In genomic region chr3:31995026-31995425, GRCh38 we compare ENCODE assay signal across 2 cellular contexts. TPM values are rescaled to one million over a fixed set of nuclear protein-coding genes. Genes with fewer than 3 reads are reported as not detected.
"Had no signal": no experiment of that assay in that cellular context is flagged by ENCODE, and none has a peak within 500 bp of the region (broad histone marks: within the 10 kb centered on the region; RNA-seq: fewer than 3 reads in every experiment).

No MANE protein-coding gene starts in this region.

RNA-seq across cellular contexts. Expression of gene ZNF860, which starts 13.5 kb away (rescaled TPM):
- total RNA-seq: left lobe of liver had no signal
- polyA plus RNA-seq: immature natural killer cell had no signal
